ENCODE assay signal across 1 cellular context in the genomic region with DNA sequence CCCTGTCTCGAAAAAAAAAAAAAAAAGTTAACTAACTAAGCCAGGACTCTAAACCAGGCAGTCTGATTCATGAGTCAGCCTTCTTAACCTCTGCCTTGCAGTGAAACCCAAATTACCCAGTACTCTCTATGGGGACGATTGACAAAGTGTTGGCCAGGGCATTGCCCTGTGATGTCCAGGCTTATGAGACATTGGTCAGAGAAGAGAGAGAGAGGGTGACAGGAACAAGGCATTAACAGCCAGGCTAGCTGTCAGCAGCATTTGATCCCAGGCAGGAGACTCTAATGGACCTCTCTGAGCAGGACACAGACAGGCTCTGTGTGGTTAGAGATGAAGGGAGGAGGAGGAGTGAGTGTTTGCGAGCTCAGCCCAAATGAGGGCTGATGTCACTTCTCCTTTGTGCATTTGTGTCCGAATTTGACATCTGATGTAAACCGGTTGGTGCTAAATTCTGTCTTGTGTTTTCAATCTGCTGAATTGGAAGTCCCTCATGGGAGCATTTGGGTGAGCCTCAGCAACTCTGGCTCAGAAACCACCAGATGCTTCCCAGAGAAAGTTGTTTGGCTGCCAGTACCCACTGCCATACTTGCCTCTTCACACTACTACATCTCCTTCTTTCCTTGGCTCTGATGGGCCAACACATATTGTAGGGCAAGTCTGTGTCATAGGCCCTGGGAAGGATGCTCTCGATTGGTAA.
TF ChIP-seq lines count a peak whose summit lies in the region.

No MANE protein-coding gene starts in this region.

TF ChIP-seq in IMR-90, 13 proteins besides CTCF, POLR2A, EP300 and RAD21:
- TF ChIP-seq USF2 (IDR thresholded peaks at IDR 0.05; ENCODE audit: low read depth, low read length) = no peak
- TF ChIP-seq RFX5 (IDR thresholded peaks at IDR 0.05; ENCODE audit: low read depth, low read length) = no peak
- no peak for TF ChIP-seq MXI1 (IDR thresholded peaks at IDR 0.05; ENCODE audit: borderline replicate concordance, low read depth, low read length)
- no peak for TF ChIP-seq MAFK (IDR thresholded peaks at IDR 0.05; ENCODE audit: low read depth, low read length)
- no peak for TF ChIP-seq RCOR1 (IDR thresholded peaks at IDR 0.05; ENCODE audit: insufficient replicate concordance, low read length)
- TF ChIP-seq FOS (IDR thresholded peaks at IDR 0.05; ENCODE audit: low read depth, low read length) = no peak
- TF ChIP-seq MAZ (IDR thresholded peaks at IDR 0.05; ENCODE audit: borderline replicate concordance, low read depth, low read length) = no peak
- no peak for TF ChIP-seq CHD1 (IDR thresholded peaks at IDR 0.05; ENCODE audit: low read depth, low read length)
- no peak for TF ChIP-seq SMC3 (IDR thresholded peaks at IDR 0.05; ENCODE audit: low read depth, low read length)
